Comparison of ENCODE assay signal across 8 cellular contexts in genomic region chr17:39754161-39754957, GRCh38. TPM values are rescaled to one million over a fixed set of nuclear protein-coding genes. Genes with fewer than 3 reads are reported as not detected.
DNase-seq lines count a peak whose midpoint lies in the region; ATAC-seq and TF ChIP-seq lines count a peak whose summit lies in the region.

No MANE protein-coding gene starts in this region.

- no peaks in the 10 kb centered on the region for H3K4me1 ChIP-seq in prostate gland (replicated peaks)

- peak overlapping the region; percentile 50 for H3K4me3 ChIP-seq in GM12875 (ENCODE audit: low read depth, low read length)
- H3K4me3 ChIP-seq in prostate gland, result peak overlapping the region; percentile 61

- H3K27ac ChIP-seq in adipose tissue (ENCODE audit: low read depth, low read length), result peak overlapping the region; percentile 48
- H3K27ac ChIP-seq in prostate gland, result peak overlapping the region; percentile 85 to 88

- 0% methylated on average over 44 to 91 of the region's 91 CpGs for WGBS in adipose tissue, 3 donors
- 0% methylated on average over 30 of the region's 91 CpGs for WGBS in prostate gland

- no peaks in the 10 kb centered on the region for H3K9me3 ChIP-seq in prostate gland

- ATAC-seq in HG02678 (IDR thresholded peaks at IDR 0.05; ENCODE audit: unreplicated experiment) (peak; percentile 62), left cardiac atrium (peak; percentile 95)

- TF ChIP-seq CTCF in GM12875 (IDR thresholded peaks at IDR 0.05; ENCODE audit: borderline replicate concordance, insufficient read depth, low read depth, low read length) (peak; percentile 98), prostate gland (IDR thresholded peaks at IDR 0.05) (peak; percentile 95 to 100 (median 99))

- no peaks in the 10 kb centered on the region for H3K27me3 ChIP-seq in prostate gland (replicated peaks; ENCODE audit: insufficient read depth)

- TF ChIP-seq POLR2A in prostate gland (IDR thresholded peaks at IDR 0.05), result peak; percentile 74

- H3K36me3 ChIP-seq in prostate gland, result no peaks in the 10 kb centered on the region

- intact Hi-C loops in left cardiac atrium (cut with DNase I) (loop anchor here (1.0 to 5.0 kb wide), 2 partner anchors 132 kb away; no protein-coding TSS in a partner anchor), prostate gland (cut with DNase I) (loop anchor here (2.0 kb wide), 1 partner anchor 132 kb away; no protein-coding TSS in a partner anchor)

- DNase-seq in NCI-H1105 treated with DMSO at 0.1 percent for 48 hours (lab: John Stamatoyannopoulos, UW), result peak; percentile 74
- DNase-seq in SW480 (ENCODE audit: low spot score), result peak; percentile 94
- peak; percentile 95 for DNase-seq in left cardiac atrium
- peak; percentile 81 for DNase-seq in prostate gland (ENCODE audit: low spot score)
- peak; percentile 96 for DNase-seq in ureter (ENCODE audit: low spot score)

RNA-seq across cellular contexts. Expression of gene GRB7, which starts 16.6 kb away (rescaled TPM):
- 10 to 100 TPM in 1 of 3 donors, 1 to 10 TPM in 1, under 1 TPM in 1; 0.34 to 29.6 (median 2.8) TPM for polyA plus RNA-seq in adipose tissue
- total RNA-seq in left cardiac atrium (1 to 10 TPM; 1.3 to 2.5 TPM), prostate gland (10 to 100 TPM; 25.7 to 32.6 TPM), ureter (37.4 TPM)

RNA-seq across cellular contexts. Expression of gene MIEN1, which starts 24.0 kb away (rescaled TPM):
- polyA plus RNA-seq in adipose tissue, result 10 to 100 TPM; 43.2 to 79.4 (median 45.4) TPM
- total RNA-seq in left cardiac atrium, result 10 to 100 TPM; 48.7 to 55.3 TPM
- 100 to 1,000 TPM in 1 of 2 donors, 10 to 100 TPM in 1; 46.5 to 119 TPM for total RNA-seq in prostate gland
- 49.2 TPM for total RNA-seq in ureter

RNA-seq across cellular contexts. Expression of gene ERBB2, which starts 54.5 kb away (rescaled TPM):
- 10 to 100 TPM in 1 of 3 donors, 1 to 10 TPM in 2; 7.2 to 28.0 (median 7.4) TPM for polyA plus RNA-seq in adipose tissue
- total RNA-seq in left cardiac atrium (10 to 100 TPM; 72.7 to 78.5 TPM), prostate gland (100 to 1,000 TPM; 112 to 172 TPM), ureter (278 TPM)

Comparison
In these comparisons a context has a peak if more than half of its experiments do, and no peak if none do; other contexts are left out.
1. Peak in every context shown above with its lines: DNase-seq, ATAC-seq, H3K4me3 ChIP-seq and H3K27ac ChIP-seq.
2. RNA of gene GRB7, which starts 16.6 kb away (total RNA-seq): 37.4 TPM in ureter (single experiment) and 25.7 to 32.6 TPM in prostate gland; 1.3 to 2.5 TPM in left cardiac atrium; every median in the first group is over 4 times any median in the second.